In the genomic region with DNA sequence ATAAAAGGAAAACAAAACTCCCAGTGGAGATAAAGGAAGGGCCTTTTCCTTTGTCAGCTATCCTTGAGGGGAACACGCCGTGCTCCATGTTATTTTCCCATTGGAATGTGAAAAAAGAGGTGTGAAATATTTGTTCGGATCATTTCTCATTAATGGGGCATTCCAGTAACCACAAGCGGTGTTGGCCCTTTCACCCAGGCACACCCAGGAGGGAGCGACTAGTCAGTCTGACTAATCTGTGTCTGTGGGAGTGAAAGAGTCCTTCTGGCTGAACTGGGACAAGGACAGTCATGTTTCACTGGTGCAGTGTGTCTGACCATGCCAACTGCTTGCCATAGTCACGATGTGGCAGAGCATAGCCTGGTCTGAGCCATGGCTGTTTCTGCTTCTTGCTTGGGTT, we compare ENCODE assay signal across 12 cellular contexts. TPM values are rescaled to one million over a fixed set of nuclear protein-coding genes. Genes with fewer than 3 reads are reported as not detected.
DNase-seq lines count a peak whose midpoint lies in the region; ATAC-seq and TF ChIP-seq lines count a peak whose summit lies in the region.
"Had no signal": no experiment of that assay in that cellular context is flagged by ENCODE, and none has a peak within 500 bp of the region (broad histone marks: within the 10 kb centered on the region; RNA-seq: fewer than 3 reads in every experiment).

No MANE protein-coding gene starts in this region.

- no peak for TF ChIP-seq CTCF in astrocyte of the cerebellum (IDR thresholded peaks at IDR 0.05; ENCODE audit: low read depth, low read length, missing control alignments)
- no peak for TF ChIP-seq CTCF in right atrium auricular region (IDR thresholded peaks at IDR 0.05)
- no peak for TF ChIP-seq CTCF in stomach (IDR thresholded peaks at IDR 0.05)

- H3K36me3 ChIP-seq in right atrium auricular region (no peaks in the 10 kb centered on the region), stomach (no peaks in the 10 kb centered on the region)

- intact Hi-C loops in stomach (cut with DNase I; ENCODE audit: low total_unique reads): loop anchor here (10.0 kb wide), 1 partner anchor 364 kb away; the partner anchor contains the start of gene CCND1

- no peak for TF ChIP-seq EP300 in stomach (IDR thresholded peaks at IDR 0.05)

- H3K27ac ChIP-seq in right atrium auricular region (peak overlapping the region in 1 of 2 donors; percentile 40), stomach (peak overlapping the region in 3 of 5 donors; percentile 39 to 77 (median 55))

- WGBS in stomach, 5 donors: 24 to 42% (median 38%) methylated on average over 5 to 6 of the region's 6 CpGs

- ATAC-seq in HG03095 (IDR thresholded peaks at IDR 0.05; ENCODE audit: unreplicated experiment) (no peak), HG03342 (IDR thresholded peaks at IDR 0.05; ENCODE audit: unreplicated experiment) (no peak)

- H3K9me3 ChIP-seq in right atrium auricular region (no peaks in the 10 kb centered on the region), stomach (peaks cover 0 to 6% (median 3%) of the 10 kb centered on the region in 4 donors)

- in situ Hi-C loops in astrocyte of the cerebellum (cut with HindIII; ENCODE audit: low sequenced_read_pairs): no loop called here

- TF ChIP-seq POLR2A in stomach (IDR thresholded peaks at IDR 0.05): no peak

- H3K27me3 ChIP-seq in right atrium auricular region (no peaks in the 10 kb centered on the region), stomach (peaks cover 0 to 12% (median 0%) of the 10 kb centered on the region in 3 donors)

- peaks cover 0 to 15% of the 10 kb centered on the region in 2 donors for H3K4me1 ChIP-seq in right atrium auricular region
- H3K4me1 ChIP-seq in stomach: peaks cover 15 to 28% (median 18%) of the 10 kb centered on the region in 4 donors

- H3K4me3 ChIP-seq in astrocyte of the cerebellum (ENCODE audit: low read depth, low read length) (no peak overlapping the region), right atrium auricular region (no peak overlapping the region), stomach (no peak overlapping the region)

- DNase-seq in HPDE6-E6E7 (ENCODE audit: extremely low spot score) (peak; percentile 85), astrocyte of the cerebellum (ENCODE audit: low read depth) (peak; percentile 59), right atrium auricular region (ENCODE audit: low spot score) (peak; percentile 79), stomach (peak; percentile 52), DMS53 (lab: John Stamatoyannopoulos, UW) (no peak), NCI-H345 treated with DMSO at 0.1 percent for 48 hours (lab: John Stamatoyannopoulos, UW; ENCODE audit: unreplicated experiment) (no peak)
- DNase-seq: activated CD4-positive, alpha-beta T cell treated with anti-CD3 and anti-CD28 coated beads, Interleukin-2, amount 10 ng/mL, durations not matched to agents 24 days and 14 days; head of caudate nucleus; MV-4-11; OCI-M1 had no signal

RNA-seq across cellular contexts. Expression of gene MYEOV, which starts 13.0 kb away (rescaled TPM):
- total RNA-seq in right atrium auricular region (under 1 TPM in 1 of 2 donors, not detected in 1; 0.12 TPM), stomach (10 to 100 TPM in 1 of 5 donors, 1 to 10 TPM in 1, under 1 TPM in 1, not detected in 2; 0.92 to 11.7 (median 1.9) TPM)
- polyA plus RNA-seq in stomach: 10 to 100 TPM in 2 of 3 donors, 1 to 10 TPM in 1; 5.3 to 41.5 (median 16.4) TPM

Comparison
In these comparisons a context has a peak if more than half of its experiments do, and no peak if none do; other contexts are left out.
1. DNase-seq: peak in HPDE6-E6E7 (single experiment), astrocyte of the cerebellum (single experiment), right atrium auricular region (single experiment) and stomach (single experiment); none in DMS53 (single experiment) and NCI-H345 treated with DMSO at 0.1 percent for 48 hours (single experiment).